Comparison of ENCODE assay signal across 12 cellular contexts in the genomic region with DNA sequence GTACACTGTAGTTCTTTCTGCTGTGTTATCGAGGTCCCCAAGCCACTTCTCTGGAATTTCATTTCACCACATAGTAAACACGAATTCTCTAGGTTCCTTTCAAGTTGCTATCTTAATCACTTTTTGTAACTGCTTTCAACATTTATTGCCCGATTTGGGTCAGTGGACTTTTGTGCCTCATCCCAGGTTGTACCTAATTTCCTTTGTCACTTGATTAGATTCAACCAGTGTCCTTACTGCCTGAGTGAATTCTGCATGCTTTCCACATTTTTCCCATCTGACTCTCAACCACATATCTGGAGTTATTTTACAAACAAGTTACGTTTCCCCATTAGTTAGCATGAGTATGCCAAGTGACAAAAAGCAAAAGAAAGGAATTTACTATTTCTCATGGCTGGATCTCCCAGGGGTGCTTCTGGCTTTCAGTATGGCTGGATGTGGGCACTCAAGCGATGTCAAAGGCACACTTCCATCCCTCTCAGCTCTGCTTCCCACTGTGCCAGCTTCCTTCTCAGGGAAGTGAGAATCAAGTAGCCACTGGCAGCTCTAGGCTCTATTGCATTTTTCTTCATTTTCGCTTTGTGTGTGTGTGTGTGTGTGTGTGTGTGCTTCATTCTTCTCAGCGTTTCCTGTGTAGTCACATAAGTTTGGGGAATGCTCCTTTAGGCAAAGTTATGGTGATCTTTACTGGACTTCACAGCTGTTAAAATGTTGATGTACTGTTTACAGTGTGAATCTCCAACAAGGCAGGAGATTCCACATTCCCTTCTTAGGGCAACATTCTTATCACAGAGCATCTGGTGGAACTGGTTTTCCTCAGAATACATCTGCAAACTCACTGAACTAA.
DNase-seq lines count a peak whose midpoint lies in the region; ATAC-seq, FAIRE-seq and TF ChIP-seq lines count a peak whose summit lies in the region.
"Had no signal": no experiment of that assay in that cellular context is flagged by ENCODE, and none has a peak within 500 bp of the region (broad histone marks: within the 10 kb centered on the region; RNA-seq: fewer than 3 reads in every experiment).

No MANE protein-coding gene starts in this region.

- H3K9me1 ChIP-seq in K562 (ENCODE audit: control insufficient read depth, insufficient read depth, low read length) (no peaks in the 10 kb centered on the region), keratinocyte (ENCODE audit: control insufficient read depth, extremely low read depth, insufficient read depth, low read length) (peaks cover 3% of the 10 kb centered on the region)

- POLR2A ChIA-PET in K562 (lab: Yijun Ruan, JAX): interaction anchor here (0.6 kb wide), 1 partner anchor 43 kb away, joined by 3 read pairs; no protein-coding TSS in a partner anchor

- TF ChIP-seq POLR2A in K562 (conservative IDR thresholded peaks at IDR 0.05) (no peak), vagina (IDR thresholded peaks at IDR 0.05) (no peak)

- no peak overlapping the region for H2AFZ ChIP-seq in ACC112 (ENCODE audit: low read length, unreplicated experiment)
- no peak overlapping the region for H2AFZ ChIP-seq in K562 (ENCODE audit: low read depth, low read length)
- peak overlapping the region; percentile 46 for H2AFZ ChIP-seq in keratinocyte (ENCODE audit: control insufficient read depth, low read length)

- 3% methylated on average over 7 of the region's 7 CpGs for WGBS in K562 (ENCODE audit: insufficient coverage, low coverage, missing lambda C conversion rate)

- intact Hi-C loops in K562 (cut with micrococcal nuclease) (loop anchor here (5.0 kb wide), 1 partner anchor 79 kb away; no protein-coding TSS in a partner anchor), left colon (cut with DNase I, micrococcal nuclease) (no loop called here), vagina (cut with DNase I) (no loop called here)

- H4K20me1 ChIP-seq in K562 (replicated peaks; ENCODE audit: control insufficient read depth, insufficient read depth, low read length) (0 out of 2 replicates have a peak, but pooled peaks cover 7% of the 10 kb centered on the region), keratinocyte (ENCODE audit: control insufficient read depth, extremely low read depth, insufficient read depth, low read length) (no peaks in the 10 kb centered on the region)

- H3K36me3 ChIP-seq in ACC112 (ENCODE audit: insufficient read depth, low read length): 0 out of 2 replicates have a peak, but pooled peaks cover 4% of the 10 kb centered on the region
- no peaks in the 10 kb centered on the region for H3K36me3 ChIP-seq in K562 (ENCODE audit: control insufficient read depth, insufficient read depth, low read length)
- no peaks in the 10 kb centered on the region for H3K36me3 ChIP-seq in keratinocyte (ENCODE audit: control insufficient read depth in 2 of 2, extremely low read depth in 1 of 2, insufficient read depth in 2 of 2, low read length in 2 of 2)
- no peaks in the 10 kb centered on the region for H3K36me3 ChIP-seq in vagina

- H3K9me3 ChIP-seq in K562 (replicated peaks; ENCODE audit: control insufficient read depth, insufficient read depth, low read depth, low read length) (no peaks in the 10 kb centered on the region), keratinocyte (ENCODE audit: control insufficient read depth, low read depth, low read length) (no peaks in the 10 kb centered on the region), vagina (no peaks in the 10 kb centered on the region)

- H3K4me2 ChIP-seq in K562 (ENCODE audit: insufficient read depth, low read length) (no peak overlapping the region), keratinocyte (ENCODE audit: control insufficient read depth, extremely low read depth, insufficient read depth, low read depth, low read length) (peak overlapping the region; percentile 75)

- BruUV-seq in K562 (replicated peaks; lab: Mats Ljungman, UMichigan): no TSS peak

- H3K4me1 ChIP-seq in ACC112 (ENCODE audit: control insufficient read depth, insufficient read depth, low read length, unreplicated experiment) (peaks cover 41% of the 10 kb centered on the region), K562 (replicated peaks in 1 of 2; ENCODE audit: control insufficient read depth in 2 of 2, insufficient read depth in 2 of 2, low read length in 2 of 2) (no peaks in the 10 kb centered on the region; a peak in 1 of 5 replicates), keratinocyte (ENCODE audit: control insufficient read depth, extremely low read depth, insufficient read depth, low read length) (peaks cover 60% of the 10 kb centered on the region), vagina (peaks cover 9% of the 10 kb centered on the region)

- H3K27me3 ChIP-seq in ACC112 (ENCODE audit: insufficient read depth, low read length): no peaks in the 10 kb centered on the region
- peaks cover 10 to 33% of the 10 kb centered on the region in 2 experiments for H3K27me3 ChIP-seq in K562 (ENCODE audit: control insufficient read depth in 2 of 2, insufficient read depth in 2 of 2, low read length in 2 of 2)
- no peaks in the 10 kb centered on the region for H3K27me3 ChIP-seq in keratinocyte (ENCODE audit: control insufficient read depth, extremely low read depth, insufficient read depth, low read length)
- no peaks in the 10 kb centered on the region for H3K27me3 ChIP-seq in vagina

- in situ Hi-C loops in K562 (cut with MboI): no loop called here

- FAIRE-seq in K562 (lab: Jason Lieb, UNC) (no peak), keratinocyte (lab: Jason Lieb, UNC) (peak; percentile 78)

- CTCF ChIA-PET in K562 (lab: Yijun Ruan, JAX; ENCODE audit: low intra/inter-chr PET ratio): no interaction called here

- TF ChIP-seq RAD21 in K562 (CRISPR knock-in tag; conservative IDR thresholded peaks at IDR 0.05 in 1 of 2, IDR thresholded peaks at IDR 0.05 in 1 of 2): no peak

- dilution Hi-C loops in keratinocyte (cut with MboI; ENCODE audit: extremely low pct_ligation_motif_present, low sequenced_read_pairs): no loop called here

- no peak overlapping the region for H3K4me3 ChIP-seq in ACC112 (ENCODE audit: low read depth, low read length)
- no peak overlapping the region for H3K4me3 ChIP-seq in K562
- peak overlapping the region in 1 of 3 experiments; percentile 7 for H3K4me3 ChIP-seq in keratinocyte (ENCODE audit: control insufficient read depth in 2 of 3, extremely low read depth in 1 of 3, insufficient read depth in 2 of 3, low read depth in 1 of 3, low read length in 3 of 3)
- H3K4me3 ChIP-seq in vagina: no peak overlapping the region
- H3K4me3 ChIP-seq: SK-N-MC had no signal

- peak; percentile 38 for DNase-seq in HS-27A (ENCODE audit: low read depth)
- DNase-seq in K562 (ENCODE audit: extremely low read depth in 1 of 4, low spot score in 3 of 4): no peak
- DNase-seq in keratinocyte (ENCODE audit: low read depth, low spot score): no peak
- no peak for DNase-seq in stimulated activated CD4-positive, alpha-beta T cell treated with anti-CD3 and anti-CD28 coated beads, Interleukin-15, amount 100 ng/mL, for 24 hours
- no peak for DNase-seq in stimulated activated CD4-positive, alpha-beta T cell treated with anti-CD3 and anti-CD28 coated beads, Interleukin-4, amount 100 ng/mL, for 1 hour
- DNase-seq in left colon: no peak
- no peak for DNase-seq in vagina (ENCODE audit: extremely low spot score in 2 of 2)
- DNase-seq: CD8-positive, alpha-beta T cell; effector CD8-positive, alpha-beta T cell; naive thymus-derived CD8-positive, alpha-beta T cell had no signal

- ATAC-seq in K562 (no peak), left colon (no peak)
- ATAC-seq: CD8-positive, alpha-beta T cell; naive thymus-derived CD8-positive, alpha-beta T cell had no signal

- no peak overlapping the region for H3K9ac ChIP-seq in K562 (ENCODE audit: insufficient read depth in 1 of 2, low read depth in 2 of 2, low read length in 2 of 2)
- H3K9ac ChIP-seq in keratinocyte (ENCODE audit: control insufficient read depth, extremely low read depth, insufficient read depth, low read length): peak overlapping the region; percentile 46

- TF ChIP-seq CTCF in K562 (IDR thresholded peaks at IDR 0.05 in 2 of 3, conservative IDR thresholded peaks at IDR 0.05 in 1 of 3; ENCODE audit: insufficient read depth in 2 of 3, low read depth in 1 of 3, low read length in 3 of 3): no peak
- no peak for TF ChIP-seq CTCF in keratinocyte (optimal IDR thresholded peaks at IDR 0.05 in 1 of 3, IDR thresholded peaks at IDR 0.05 in 1 of 3, conservative IDR thresholded peaks at IDR 0.05 in 1 of 3; ENCODE audit: extremely low read depth in 1 of 3, insufficient read depth in 2 of 3, low read length in 3 of 3)
- no peak for TF ChIP-seq CTCF in vagina (IDR thresholded peaks at IDR 0.05)

- no peak for TF ChIP-seq EP300 in K562 (IDR thresholded peaks at IDR 0.05; ENCODE audit: low read length)

- H3K27ac ChIP-seq in ACC112 (ENCODE audit: low read depth, low read length) (peak overlapping the region; percentile 79), K562 (ENCODE audit: extremely low read depth, low read depth, low read length) (no peak overlapping the region), keratinocyte (ENCODE audit: control insufficient read depth, insufficient read depth, low read length) (peak overlapping the region; percentile 65), vagina (no peak overlapping the region)
- H3K27ac ChIP-seq: SK-N-MC had no signal

- H3K79me2 ChIP-seq in ACC112 (ENCODE audit: control insufficient read depth, insufficient read depth, low read length, unreplicated experiment): peaks cover 42% of the 10 kb centered on the region
- H3K79me2 ChIP-seq in K562 (ENCODE audit: control insufficient read depth, insufficient read depth, low read length): no peaks in the 10 kb centered on the region
- H3K79me2 ChIP-seq in keratinocyte (ENCODE audit: control insufficient read depth, insufficient read depth, low read length): peaks cover 6% of the 10 kb centered on the region

TF ChIP-seq in K562, 482 proteins besides CTCF, POLR2A, EP300 and RAD21 (continues in another document):
- TF ChIP-seq CBFA2T3 (IDR thresholded peaks at IDR 0.05): peak; percentile 24; the same call in 1 of the 2 replicates
- peak; percentile 65; the same call in 1 of the 2 replicates for TF ChIP-seq TEAD4 (IDR thresholded peaks at IDR 0.05; ENCODE audit: low read length)
- TF ChIP-seq TEAD4 (CRISPR knock-in tag; IDR thresholded peaks at IDR 0.05; ENCODE audit: borderline replicate concordance): no peak
- peak in 1 of 2 experiments; percentile 54; a peak in 2 of 4 replicates for TF ChIP-seq FOXA3 (CRISPR knock-in tag; conservative IDR thresholded peaks at IDR 0.05 in 1 of 2, IDR thresholded peaks at IDR 0.05 in 1 of 2)
- TF ChIP-seq, protein P1, sequence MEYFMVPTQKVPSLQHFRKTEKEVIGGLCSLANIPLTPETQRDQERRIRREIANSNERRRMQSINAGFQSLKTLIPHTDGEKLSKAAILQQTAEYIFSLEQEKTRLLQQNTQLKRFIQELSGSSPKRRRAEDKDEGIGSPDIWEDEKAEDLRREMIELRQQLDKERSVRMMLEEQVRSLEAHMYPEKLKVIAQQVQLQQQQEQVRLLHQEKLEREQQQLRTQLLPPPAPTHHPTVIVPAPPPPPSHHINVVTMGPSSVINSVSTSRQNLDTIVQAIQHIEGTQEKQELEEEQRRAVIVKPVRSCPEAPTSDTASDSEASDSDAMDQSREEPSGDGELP (CRISPR knock-in tag; IDR thresholded peaks at IDR 0.05; ENCODE audit: borderline replicate concordance): no peak
- TF ChIP-seq RUNX1 (IDR thresholded peaks at IDR 0.05; ENCODE audit: low read depth): no peak
- TF ChIP-seq U2AF1 (optimal IDR thresholded peaks at IDR 0.05; ENCODE audit: low read depth, low read length): no peak
- no peak for TF ChIP-seq FOSL1 (tag; conservative IDR thresholded peaks at IDR 0.05)

Comparison
In these comparisons a context has a peak if more than half of its experiments do, and no peak if none do; other contexts are left out.
1. H3K27ac ChIP-seq: peak in ACC112 (single experiment) and keratinocyte (single experiment); none in K562 (single experiment) and vagina (single experiment).